ENCODE assay signal across 15 cellular contexts in the genomic region with DNA sequence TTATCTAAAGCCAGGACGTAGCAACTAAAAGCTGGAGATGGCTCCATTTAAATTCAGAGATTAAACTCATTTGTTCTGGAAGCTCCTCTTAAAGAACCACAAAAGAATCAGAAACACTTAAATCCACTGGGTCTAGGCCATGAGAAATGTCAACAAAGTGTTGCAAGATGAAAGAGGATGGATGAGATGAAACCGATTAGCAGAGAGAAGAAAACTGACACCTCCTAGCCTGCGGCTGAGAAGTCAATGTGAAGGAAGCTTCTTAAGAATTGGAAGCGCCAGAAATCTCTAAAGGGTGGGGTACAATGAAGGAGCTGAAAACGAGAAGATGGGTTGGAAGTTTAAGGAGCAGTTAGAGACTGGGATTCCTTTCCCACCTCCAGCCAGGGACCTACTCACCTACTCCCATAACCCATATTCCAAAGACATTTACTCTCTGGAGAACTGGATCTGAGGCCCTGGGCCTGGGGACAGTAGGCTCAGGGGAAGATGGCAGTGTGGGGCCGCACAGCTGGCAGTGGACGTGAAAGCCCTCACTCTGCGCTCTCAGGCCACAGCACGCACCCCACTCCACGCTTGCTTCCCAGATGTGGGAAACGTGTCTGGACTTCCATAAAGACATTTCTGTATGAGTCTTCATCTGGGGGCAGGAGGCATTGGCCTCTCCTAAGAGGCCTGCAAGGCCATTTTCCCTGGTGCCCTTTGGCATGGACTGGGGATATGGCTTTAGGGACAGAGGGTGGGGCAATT.
"Had no signal": no experiment of that assay in that cellular context is flagged by ENCODE, and none has a peak within 500 bp of the region (broad histone marks: within the 10 kb centered on the region; RNA-seq: fewer than 3 reads in every experiment).

No MANE protein-coding gene starts in this region.

- H3K27me3 ChIP-seq: cardiac muscle cell, right atrium auricular region, tibial artery, uterus had no signal

- H3K36me3 Mint-ChIP-seq: activated naive CD4-positive, alpha-beta T cell treated with anti-CD3 and anti-CD28 coated beads, Interleukin-2, amount 10 ng/mL, durations not matched to agents 7 days and 5 days; naive B cell had no signal

- H3K4me3 ChIP-seq: cardiac muscle cell, right atrium auricular region, tibial artery, uterus had no signal

- H3K9me3 ChIP-seq: neutrophil, right atrium auricular region, tibial artery, uterus had no signal

- H3K4me3 Mint-ChIP-seq: activated naive CD4-positive, alpha-beta T cell treated with anti-CD3 and anti-CD28 coated beads, Interleukin-2, amount 10 ng/mL, durations not matched to agents 7 days and 5 days; activated T-helper 17 cell treated with anti-CD3 and anti-CD28 coated beads, Interleukin-2, amount 50 U/mL, for 72 hours; naive B cell had no signal

- H3K4me1 Mint-ChIP-seq: activated naive CD4-positive, alpha-beta T cell treated with anti-CD3 and anti-CD28 coated beads, Interleukin-2, amount 10 ng/mL, durations not matched to agents 7 days and 5 days; activated T-helper 17 cell treated with anti-CD3 and anti-CD28 coated beads, Interleukin-2, amount 50 U/mL, for 72 hours; naive B cell had no signal

- H3K27ac ChIP-seq: cardiac muscle cell, neutrophil, right atrium auricular region, tibial artery, uterus had no signal

- H3K4me1 ChIP-seq: right atrium auricular region, uterus had no signal

- H3K9me3 Mint-ChIP-seq: activated naive CD4-positive, alpha-beta T cell treated with anti-CD3 and anti-CD28 coated beads, Interleukin-2, amount 10 ng/mL, durations not matched to agents 7 days and 5 days; activated T-helper 17 cell treated with anti-CD3 and anti-CD28 coated beads, Interleukin-2, amount 50 U/mL, for 72 hours; naive B cell had no signal

- FAIRE-seq: astrocyte, keratinocyte had no signal

- H3K36me3 ChIP-seq: cardiac muscle cell, neutrophil, right atrium auricular region, tibial artery, uterus had no signal

- H3K27ac Mint-ChIP-seq: activated naive CD4-positive, alpha-beta T cell treated with anti-CD3 and anti-CD28 coated beads, Interleukin-2, amount 10 ng/mL, durations not matched to agents 7 days and 5 days; activated T-helper 17 cell treated with anti-CD3 and anti-CD28 coated beads, Interleukin-2, amount 50 U/mL, for 72 hours had no signal

- DNase-seq: activated CD4-positive, alpha-beta T cell treated with anti-CD3 and anti-CD28 coated beads for 1 hour; activated CD4-positive, alpha-beta T cell treated with anti-CD3 and anti-CD28 coated beads, Interleukin-2, amount 50 U/mL, for 48 hours; activated naive CD4-positive, alpha-beta T cell treated with anti-CD3 and anti-CD28 coated beads, Interleukin-2, amount 10 ng/mL, durations not matched to agents 7 days and 5 days; naive B cell; stimulated activated CD4-positive, alpha-beta T cell treated with anti-CD3 and anti-CD28 coated beads, Interleukin-15, amount 100 ng/mL, for 24 hours; stimulated activated CD4-positive, alpha-beta T cell treated with anti-CD3 and anti-CD28 coated beads, Interleukin-4, amount 100 ng/mL, for 24 hours; stimulated activated naive CD4-positive, alpha-beta T cell; tibial artery; uterus had no signal
